27 cellular contexts compared by ENCODE assay signal in the genomic region with DNA sequence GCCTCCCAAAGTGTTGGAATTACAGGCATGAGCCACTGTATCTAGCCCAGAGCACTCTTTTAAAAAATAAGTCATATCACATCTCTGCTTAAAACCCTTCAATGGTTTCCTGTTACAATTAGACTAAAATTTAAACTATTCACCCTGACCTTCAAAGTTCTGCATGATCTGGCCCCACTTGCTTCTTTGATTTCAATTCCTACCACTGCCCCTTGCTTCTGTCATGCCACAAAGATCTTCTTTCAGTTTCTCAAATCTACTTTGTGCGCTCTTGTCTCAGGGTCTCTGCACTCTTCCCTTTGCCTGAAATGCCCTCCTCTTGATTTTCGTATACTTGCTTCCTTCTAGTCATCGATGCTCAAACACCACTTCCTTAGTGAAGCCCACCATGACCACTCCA.
"Had no signal": no experiment of that assay in that cellular context is flagged by ENCODE, and none has a peak within 500 bp of the region (broad histone marks: within the 10 kb centered on the region; RNA-seq: fewer than 3 reads in every experiment).

No MANE protein-coding gene starts in this region.

- ATAC-seq: activated CD8-positive, alpha-beta memory T cell treated with anti-CD3 and anti-CD28 coated beads, Interleukin-2, amount 10 ng/mL, durations not matched to agents 7 days and 5 days; activated naive CD4-positive, alpha-beta T cell treated with anti-CD3 and anti-CD28 coated beads, Interleukin-2, amount 50 U/mL, for 72 hours; activated naive CD8-positive, alpha-beta T cell treated with anti-CD3 and anti-CD28 coated beads, Interleukin-2, amount 50 U/mL, for 24 hours; body of pancreas had no signal

- H3K27me3 Mint-ChIP-seq: activated naive CD8-positive, alpha-beta T cell treated with anti-CD3 and anti-CD28 coated beads, Interleukin-2, amount 50 U/mL, for 24 hours had no signal

- H3K27me3 ChIP-seq: ascending aorta, body of pancreas had no signal

- H3K9me3 ChIP-seq: ascending aorta, body of pancreas had no signal

- FAIRE-seq: bronchial epithelial cell had no signal

- H3K36me3 Mint-ChIP-seq: activated CD8-positive, alpha-beta memory T cell treated with anti-CD3 and anti-CD28 coated beads, Interleukin-2, amount 10 ng/mL, durations not matched to agents 7 days and 5 days; activated naive CD4-positive, alpha-beta T cell treated with anti-CD3 and anti-CD28 coated beads, Interleukin-2, amount 50 U/mL, for 72 hours had no signal

- H3K27ac ChIP-seq: ascending aorta, body of pancreas, SK-N-MC had no signal

- H3K9me3 Mint-ChIP-seq: activated naive CD8-positive, alpha-beta T cell treated with anti-CD3 and anti-CD28 coated beads, Interleukin-2, amount 50 U/mL, for 24 hours; activated T-cell treated with anti-CD3 and anti-CD28 coated beads, Interleukin-2, amount 50 U/mL, for 24 hours; activated T-helper 1 cell treated with anti-CD3 and anti-CD28 coated beads, Interleukin-12 subunit alpha, Interleukin-12 subunit beta, Interleukin-2, Interleukin-4 antibody, amounts not matched to agents 30 ng/mL and 10 ng/mL and 1 ng/mL, durations not matched to agents 14 hours and 24 hours and 36 hours had no signal

- H3K4me3 Mint-ChIP-seq: activated CD8-positive, alpha-beta memory T cell treated with anti-CD3 and anti-CD28 coated beads, Interleukin-2, amount 10 ng/mL, durations not matched to agents 7 days and 5 days; activated naive CD8-positive, alpha-beta T cell treated with anti-CD3 and anti-CD28 coated beads, Interleukin-2, amount 50 U/mL, for 24 hours; activated T-cell treated with anti-CD3 and anti-CD28 coated beads, Interleukin-2, amount 50 U/mL, for 24 hours; activated T-helper 1 cell treated with anti-CD3 and anti-CD28 coated beads, Interleukin-12 subunit alpha, Interleukin-12 subunit beta, Interleukin-2, Interleukin-4 antibody, amounts not matched to agents 30 ng/mL and 10 ng/mL and 1 ng/mL, durations not matched to agents 14 hours and 24 hours and 36 hours had no signal

- DNase-seq: activated CD4-positive, alpha-beta T cell treated with anti-CD3 and anti-CD28 coated beads for 48 hours; activated CD4-positive, alpha-beta T cell treated with anti-CD3 and anti-CD28 coated beads, Interleukin-2, amount 50 U/mL, for 48 hours; activated CD4-positive, CD25-positive, alpha-beta regulatory T cell treated with anti-CD3 and anti-CD28 coated beads, Interleukin-2, amount 50 U/mL, for 72 hours; activated CD8-positive, alpha-beta memory T cell treated with anti-CD3 and anti-CD28 coated beads, Interleukin-2, amount 10 ng/mL, durations not matched to agents 7 days and 5 days; activated effector memory CD4-positive, alpha-beta T cell treated with Interleukin-2 at 50 U/mL for 16 hours; activated naive CD4-positive, alpha-beta T cell treated with Interleukin-2 at 50 U/mL for 16 hours; activated naive CD8-positive, alpha-beta T cell treated with anti-CD3 and anti-CD28 coated beads, Interleukin-2, amount 50 U/mL, for 24 hours; activated T-cell treated with anti-CD3 and anti-CD28 coated beads, Interleukin-2, amount 50 U/mL, for 24 hours; amniotic stem cell; body of pancreas; central memory CD4-positive, alpha-beta T cell; Kasumi-1; NCI-H146; NCI-H187 treated with DMSO at 0.1 percent for 48 hours; NCI-H2081 treated with DMSO at 0.1 percent for 48 hours; NCI-H2171; NCI-H2227 treated with DMSO at 0.1 percent for 48 hours; NCI-H446 treated with DMSO at 0.1 percent for 48 hours; NCI-H526; NCI-H774; SIG-M5; SW 1271 had no signal

- H3K27ac Mint-ChIP-seq: activated CD8-positive, alpha-beta memory T cell treated with anti-CD3 and anti-CD28 coated beads, Interleukin-2, amount 10 ng/mL, durations not matched to agents 7 days and 5 days; activated naive CD4-positive, alpha-beta T cell treated with anti-CD3 and anti-CD28 coated beads, Interleukin-2, amount 50 U/mL, for 72 hours; activated naive CD8-positive, alpha-beta T cell treated with anti-CD3 and anti-CD28 coated beads, Interleukin-2, amount 50 U/mL, for 24 hours; activated T-cell treated with anti-CD3 and anti-CD28 coated beads, Interleukin-2, amount 50 U/mL, for 24 hours; activated T-helper 1 cell treated with anti-CD3 and anti-CD28 coated beads, Interleukin-12 subunit alpha, Interleukin-12 subunit beta, Interleukin-2, Interleukin-4 antibody, amounts not matched to agents 30 ng/mL and 10 ng/mL and 1 ng/mL, durations not matched to agents 14 hours and 24 hours and 36 hours had no signal

- H3K4me3 ChIP-seq: ascending aorta, body of pancreas, SK-N-MC had no signal

- H3K36me3 ChIP-seq: ascending aorta had no signal

- H3K4me1 ChIP-seq: ascending aorta, body of pancreas had no signal
